2 cellular contexts compared by ENCODE assay signal in the genomic region with DNA sequence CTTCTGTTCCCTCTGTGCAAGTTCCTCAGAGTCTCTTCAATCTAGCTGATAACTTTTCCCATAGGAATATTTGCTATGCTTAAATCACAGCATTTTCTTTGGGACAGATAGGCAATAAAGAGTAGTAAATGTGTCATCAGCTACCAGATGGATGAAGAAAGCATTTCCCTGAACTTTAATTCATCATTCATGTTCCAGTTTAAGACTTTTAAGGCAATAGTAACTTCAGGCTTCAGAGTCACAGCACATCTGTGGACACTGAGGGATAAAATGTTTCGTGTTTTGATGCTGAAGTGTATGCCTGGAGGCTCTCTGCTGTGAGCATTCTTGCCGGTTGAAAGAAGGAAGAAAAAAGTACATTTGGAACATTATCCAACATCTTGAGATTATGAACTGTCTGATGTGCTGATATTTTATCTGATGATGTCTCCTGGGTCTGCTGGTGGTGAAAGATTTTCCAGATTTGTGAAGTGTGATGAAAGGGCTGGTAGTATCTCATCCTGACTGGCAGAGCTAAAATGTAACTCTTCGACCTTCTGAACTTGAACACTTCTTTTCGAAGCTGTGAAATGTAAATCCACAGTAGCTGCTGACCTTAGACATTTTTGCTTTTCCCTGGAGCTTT.
TF ChIP-seq lines count a peak whose summit lies in the region.

No MANE protein-coding gene starts in this region.

TF ChIP-seq in SK-N-SH, 30 proteins besides CTCF, POLR2A, EP300 and RAD21 (continued from another document):
- TF ChIP-seq, protein P1, sequence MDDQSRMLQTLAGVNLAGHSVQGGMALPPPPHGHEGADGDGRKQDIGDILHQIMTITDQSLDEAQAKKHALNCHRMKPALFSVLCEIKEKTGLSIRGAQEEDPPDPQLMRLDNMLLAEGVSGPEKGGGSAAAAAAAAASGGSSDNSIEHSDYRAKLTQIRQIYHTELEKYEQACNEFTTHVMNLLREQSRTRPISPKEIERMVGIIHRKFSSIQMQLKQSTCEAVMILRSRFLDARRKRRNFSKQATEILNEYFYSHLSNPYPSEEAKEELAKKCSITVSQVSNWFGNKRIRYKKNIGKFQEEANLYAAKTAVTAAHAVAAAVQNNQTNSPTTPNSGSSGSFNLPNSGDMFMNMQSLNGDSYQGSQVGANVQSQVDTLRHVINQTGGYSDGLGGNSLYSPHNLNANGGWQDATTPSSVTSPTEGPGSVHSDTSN (IDR thresholded peaks at IDR 0.05) = peak; percentile 46
- TF ChIP-seq NRF1 (IDR thresholded peaks at IDR 0.05; ENCODE audit: low read depth, low read length) (no peak), GATA2 (CRISPR knock-in tag; IDR thresholded peaks at IDR 0.05) (no peak), JUND (IDR thresholded peaks at IDR 0.05) (no peak), TAF1 (IDR thresholded peaks at IDR 0.05; ENCODE audit: borderline replicate concordance, low read depth, low read length) (no peak), RXRA (IDR thresholded peaks at IDR 0.05; ENCODE audit: borderline replicate concordance, low read depth) (no peak)

TF ChIP-seq in SK-N-SH treated with all-trans-retinoic acid at 6 μM for 48 hours, 23 proteins besides CTCF, POLR2A, EP300 and RAD21 (continued from another document):
- no peak for TF ChIP-seq ZNF565 (CRISPR knock-in tag; conservative IDR thresholded peaks at IDR 0.05; ENCODE audit: low read depth)
- no peak for TF ChIP-seq OSR1 (CRISPR knock-in tag; IDR thresholded peaks at IDR 0.05)
- TF ChIP-seq, protein P2, sequence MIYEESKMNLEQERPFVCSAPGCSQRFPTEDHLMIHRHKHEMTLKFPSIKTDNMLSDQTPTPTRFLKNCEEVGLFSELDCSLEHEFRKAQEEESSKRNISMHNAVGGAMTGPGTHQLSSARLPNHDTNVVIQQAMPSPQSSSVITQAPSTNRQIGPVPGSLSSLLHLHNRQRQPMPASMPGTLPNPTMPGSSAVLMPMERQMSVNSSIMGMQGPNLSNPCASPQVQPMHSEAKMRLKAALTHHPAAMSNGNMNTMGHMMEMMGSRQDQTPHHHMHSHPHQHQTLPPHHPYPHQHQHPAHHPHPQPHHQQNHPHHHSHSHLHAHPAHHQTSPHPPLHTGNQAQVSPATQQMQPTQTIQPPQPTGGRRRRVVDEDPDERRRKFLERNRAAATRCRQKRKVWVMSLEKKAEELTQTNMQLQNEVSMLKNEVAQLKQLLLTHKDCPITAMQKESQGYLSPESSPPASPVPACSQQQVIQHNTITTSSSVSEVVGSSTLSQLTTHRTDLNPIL (CRISPR knock-in tag; IDR thresholded peaks at IDR 0.05; ENCODE audit: low read depth) = no peak
